23 cellular contexts compared by ENCODE assay signal in genomic region chr2:74617123-74617522, GRCh38. TPM values are rescaled to one million over a fixed set of nuclear protein-coding genes. Genes with fewer than 3 reads are reported as not detected.
"Had no signal": no experiment of that assay in that cellular context is flagged by ENCODE, and none has a peak within 500 bp of the region (broad histone marks: within the 10 kb centered on the region; RNA-seq: fewer than 3 reads in every experiment).

No MANE protein-coding gene starts in this region.

- DNase-seq: activated CD4-positive, alpha-beta T cell treated with anti-CD3 and anti-CD28 coated beads for 4 hours; activated CD8-positive, alpha-beta memory T cell treated with anti-CD3 and anti-CD28 coated beads, Interleukin-2, amount 50 U/mL, for 4 hours; activated CD8-positive, alpha-beta T cell treated with anti-CD3 and anti-CD28 coated beads for 36 hours; activated effector memory CD4-positive, alpha-beta T cell treated with Interleukin-2 at 50 U/mL for 16 hours; activated naive CD4-positive, alpha-beta T cell; activated T-cell treated with anti-CD3 and anti-CD28 coated beads, Interleukin-2, amount 50 U/mL, for 72 hours; aorta; central memory CD4-positive, alpha-beta T cell; Kasumi-1; NCI-H1048; NCI-H146; NCI-H187 treated with DMSO at 0.1 percent for 48 hours; NCI-H2081 treated with DMSO at 0.1 percent for 48 hours; NCI-H446; NCI-H524; Peyer's patch; SHP77; T-helper 2 cell; T1000 had no signal

- FAIRE-seq: TTC549 had no signal

- H3K4me3 Mint-ChIP-seq: activated CD8-positive, alpha-beta T cell treated with anti-CD3 and anti-CD28 coated beads for 36 hours; activated naive CD4-positive, alpha-beta T cell treated with anti-CD3 and anti-CD28 coated beads, Interleukin-2, amount 50 U/mL, for 24 hours; activated T-cell treated with anti-CD3 and anti-CD28 coated beads, Interleukin-2, amount 50 U/mL, for 72 hours had no signal

- H3K9me3 ChIP-seq: breast epithelium, Peyer's patch had no signal

- H3K9me3 Mint-ChIP-seq: activated CD8-positive, alpha-beta T cell treated with anti-CD3 and anti-CD28 coated beads for 36 hours; activated naive CD4-positive, alpha-beta T cell treated with anti-CD3 and anti-CD28 coated beads, Interleukin-2, amount 50 U/mL, for 24 hours; activated T-cell treated with anti-CD3 and anti-CD28 coated beads, Interleukin-2, amount 50 U/mL, for 72 hours had no signal

- ATAC-seq: activated CD4-positive, CD25-positive, alpha-beta regulatory T cell treated with anti-CD3 and anti-CD28 coated beads, Interleukin-2, amount 50 U/mL, for 24 hours; activated CD8-positive, alpha-beta T cell treated with anti-CD3 and anti-CD28 coated beads for 36 hours; activated T-cell treated with anti-CD3 and anti-CD28 coated beads, Interleukin-2, amount 50 U/mL, for 72 hours had no signal

- H3K36me3 ChIP-seq: breast epithelium, Peyer's patch had no signal

- H3K27ac Mint-ChIP-seq: activated CD8-positive, alpha-beta T cell treated with anti-CD3 and anti-CD28 coated beads for 36 hours; activated naive CD4-positive, alpha-beta T cell treated with anti-CD3 and anti-CD28 coated beads, Interleukin-2, amount 50 U/mL, for 24 hours; activated T-cell treated with anti-CD3 and anti-CD28 coated beads, Interleukin-2, amount 50 U/mL, for 72 hours had no signal

- H3K36me3 Mint-ChIP-seq: activated naive CD4-positive, alpha-beta T cell treated with anti-CD3 and anti-CD28 coated beads, Interleukin-2, amount 50 U/mL, for 24 hours had no signal

- H3K4me1 ChIP-seq: breast epithelium, Peyer's patch had no signal

- H3K4me3 ChIP-seq: breast epithelium, Peyer's patch had no signal

- H3K27me3 ChIP-seq: breast epithelium, Peyer's patch had no signal

- H3K4me1 Mint-ChIP-seq: activated naive CD4-positive, alpha-beta T cell treated with anti-CD3 and anti-CD28 coated beads, Interleukin-2, amount 50 U/mL, for 24 hours had no signal

- H3K27ac ChIP-seq: breast epithelium, Peyer's patch had no signal

RNA-seq across cellular contexts. Expression of gene M1AP, which starts 31.0 kb away (rescaled TPM):
- total RNA-seq: activated CD8-positive, alpha-beta T cell treated with anti-CD3 and anti-CD28 coated beads for 36 hours; activated T-cell treated with anti-CD3 and anti-CD28 coated beads, Interleukin-2, amount 50 U/mL, for 72 hours; Peyer's patch had no signal
- polyA plus RNA-seq: aorta had no signal
